Comparison of ENCODE assay signal across 8 cellular contexts in the genomic region with DNA sequence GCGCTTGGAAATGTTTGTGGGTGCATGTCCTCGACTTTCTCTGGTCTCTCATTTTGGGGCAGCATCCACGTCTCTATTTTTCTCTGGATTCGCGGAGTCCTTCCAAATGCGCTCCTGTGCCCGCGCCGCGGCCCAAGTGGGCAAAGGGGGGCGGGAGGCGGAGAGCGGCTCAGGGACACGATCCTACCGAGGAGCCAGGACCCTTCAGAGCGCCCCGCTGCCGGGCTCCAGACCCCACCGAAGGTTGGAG. TPM values are rescaled to one million over a fixed set of nuclear protein-coding genes. Genes with fewer than 3 reads are reported as not detected.
DNase-seq lines count a peak whose midpoint lies in the region; ATAC-seq, FAIRE-seq and TF ChIP-seq lines count a peak whose summit lies in the region.

No MANE protein-coding gene starts in this region.

- H3K9ac ChIP-seq in DND-41 (ENCODE audit: low read depth, low read length), result no peak overlapping the region

- H3K27ac ChIP-seq in DND-41 (ENCODE audit: low read length) (no peak overlapping the region), foreskin keratinocyte (no peak overlapping the region), prostate gland (peak overlapping the region; percentile 88 to 93)

- TF ChIP-seq POLR2A in prostate gland (IDR thresholded peaks at IDR 0.05) (no peak), H54 (IDR thresholded peaks at IDR 0.05; ENCODE audit: low read depth, low read length) (no peak)

- no peaks in the 10 kb centered on the region for H3K36me3 Mint-ChIP-seq in activated CD8-positive, alpha-beta T cell treated with anti-CD3 and anti-CD28 coated beads for 36 hours (ENCODE audit: low read depth)

- no peak overlapping the region for H3K4me3 ChIP-seq in DND-41 (ENCODE audit: low read depth in 1 of 2, low read length in 2 of 2)
- peak overlapping the region; percentile 65 to 67 for H3K4me3 ChIP-seq in prostate gland

- no peaks in the 10 kb centered on the region for H4K20me1 ChIP-seq in DND-41 (ENCODE audit: insufficient read depth, low read length)

- no peaks in the 10 kb centered on the region for H3K9me3 ChIP-seq in DND-41 (ENCODE audit: insufficient read depth, low read length, severe bottlenecking)
- no peaks in the 10 kb centered on the region for H3K9me3 ChIP-seq in prostate gland

- no peak for ATAC-seq in DND-41 (ENCODE audit: insufficient read depth, low read depth)
- ATAC-seq in activated CD8-positive, alpha-beta T cell treated with anti-CD3 and anti-CD28 coated beads for 36 hours, result no peak
- ATAC-seq in foreskin keratinocyte, result no peak
- ATAC-seq in GM21786 (IDR thresholded peaks at IDR 0.05; ENCODE audit: unreplicated experiment), result no peak

- POLR2A ChIA-PET in activated CD8-positive, alpha-beta T cell treated with anti-CD3 and anti-CD28 coated beads for 36 hours (lab: Charles Lee), result no interaction called here

- H3K4me1 ChIP-seq in DND-41 (ENCODE audit: insufficient read depth, low read length) (peaks cover 19% of the 10 kb centered on the region), foreskin keratinocyte (peaks cover 7% of the 10 kb centered on the region), prostate gland (replicated peaks) (no peaks in the 10 kb centered on the region)

- CTCF ChIA-PET in activated CD8-positive, alpha-beta T cell treated with anti-CD3 and anti-CD28 coated beads for 36 hours (lab: Charles Lee), result interaction anchor here (0.6 to 1.6 kb wide), 2 partner anchors 52 to 233 kb away, joined by 3 read pairs; no protein-coding TSS in a partner anchor

- peak overlapping the region; percentile 77 for H3K4me3 Mint-ChIP-seq in activated CD8-positive, alpha-beta T cell treated with anti-CD3 and anti-CD28 coated beads for 36 hours

- H3K27ac Mint-ChIP-seq in activated CD8-positive, alpha-beta T cell treated with anti-CD3 and anti-CD28 coated beads for 36 hours, result no peak overlapping the region

- DNase-seq in DND-41 (no peak), foreskin keratinocyte (peak; percentile 22 to 47), prostate gland (ENCODE audit: low spot score) (no peak), H54 (ENCODE audit: insufficient read length, low spot score) (no peak), H4 (ENCODE audit: low spot score) (no peak), CD1c-positive myeloid dendritic cell (ENCODE audit: extremely low spot score) (no peak)
- DNase-seq in activated CD8-positive, alpha-beta T cell treated with anti-CD3 and anti-CD28 coated beads for 36 hours, result no peak

- peaks cover 55% of the 10 kb centered on the region for H3K27me3 Mint-ChIP-seq in activated CD8-positive, alpha-beta T cell treated with anti-CD3 and anti-CD28 coated beads for 36 hours

- H3K36me3 ChIP-seq in DND-41 (ENCODE audit: insufficient read depth, low read length) (no peaks in the 10 kb centered on the region), prostate gland (no peaks in the 10 kb centered on the region)

- H2AFZ ChIP-seq in DND-41 (ENCODE audit: low read depth, low read length), result no peak overlapping the region

- WGBS in prostate gland, result under 1% methylated on average over 19 of the region's 19 CpGs

- no peaks in the 10 kb centered on the region for H3K9me3 Mint-ChIP-seq in activated CD8-positive, alpha-beta T cell treated with anti-CD3 and anti-CD28 coated beads for 36 hours

- H3K79me2 ChIP-seq in DND-41 (ENCODE audit: insufficient read depth, low read length), result no peaks in the 10 kb centered on the region

- no peak for FAIRE-seq in H54 (lab: Jason Lieb, UNC)

- peak overlapping the region; percentile 70; the same call in 1 of the 2 replicates for H3K4me2 ChIP-seq in DND-41 (ENCODE audit: insufficient read depth, low read length)

- no peaks in the 10 kb centered on the region for H3K27me3 ChIP-seq in DND-41 (ENCODE audit: insufficient read depth, low read length, poor library complexity)
- no peaks in the 10 kb centered on the region for H3K27me3 ChIP-seq in foreskin keratinocyte
- no peaks in the 10 kb centered on the region for H3K27me3 ChIP-seq in prostate gland (replicated peaks; ENCODE audit: insufficient read depth)

- TF ChIP-seq CTCF in DND-41 (IDR thresholded peaks at IDR 0.05; ENCODE audit: borderline replicate concordance, extremely low read depth, low read length, poor library complexity, severe bottlenecking), result no peak
- TF ChIP-seq CTCF in activated CD8-positive, alpha-beta T cell treated with anti-CD3 and anti-CD28 coated beads for 36 hours (IDR thresholded peaks at IDR 0.05), result no peak
- no peak for TF ChIP-seq CTCF in foreskin keratinocyte (conservative IDR thresholded peaks at IDR 0.05)
- TF ChIP-seq CTCF in prostate gland (IDR thresholded peaks at IDR 0.05), result no peak

- peaks cover 22% of the 10 kb centered on the region for H3K4me1 Mint-ChIP-seq in activated CD8-positive, alpha-beta T cell treated with anti-CD3 and anti-CD28 coated beads for 36 hours (ENCODE audit: low read depth)

- intact Hi-C loops in activated CD8-positive, alpha-beta T cell treated with anti-CD3 and anti-CD28 coated beads for 36 hours (cut with micrococcal nuclease), result no loop called here
- intact Hi-C loops in prostate gland (cut with DNase I), result loop anchor here (5.0 kb wide), 4 partner anchors 39 to 286 kb away; no protein-coding TSS in a partner anchor

RNA-seq across cellular contexts. Expression of a gene that starts 1.0 kb away (rescaled TPM):
- 10 to 100 TPM in 1 of 2 experiments, 1 to 10 TPM in 1; 8.3 to 12.2 TPM for total RNA-seq in activated CD8-positive, alpha-beta T cell treated with anti-CD3 and anti-CD28 coated beads for 36 hours
- 23.3 and 47.3 TPM in 2 replicates for total RNA-seq in foreskin keratinocyte
- 13.0 and 28.2 TPM in 2 replicates for polyA plus RNA-seq in foreskin keratinocyte
- 100 to 1,000 TPM; 109 to 356 TPM for total RNA-seq in prostate gland
- 30.5 and 31.6 TPM in 2 replicates for total RNA-seq in H4 (2014; rRNA removed; shearing (Covaris generic))

Comparison
In these comparisons a context has a peak if more than half of its experiments do, and no peak if none do; other contexts are left out.
1. DNase-seq: peak in foreskin keratinocyte (2 of 2); none in DND-41 (single experiment), activated CD8-positive, alpha-beta T cell treated with anti-CD3 and anti-CD28 coated beads for 36 hours (single experiment), prostate gland (single experiment), H54 (single experiment), H4 (single experiment) and CD1c-positive myeloid dendritic cell (single experiment).
2. H3K27ac ChIP-seq: peak in prostate gland (2 of 2); none in DND-41 (single experiment) and foreskin keratinocyte (single experiment).
3. H3K4me3 ChIP-seq: peak in prostate gland (2 of 2); none in DND-41 (0 of 2).